23 cellular contexts compared by ENCODE assay signal in genomic region chr22:36299295-36299694, GRCh38. TPM values are rescaled to one million over a fixed set of nuclear protein-coding genes. Genes with fewer than 3 reads are reported as not detected.
DNase-seq lines count a peak whose midpoint lies in the region; ATAC-seq and TF ChIP-seq lines count a peak whose summit lies in the region.
"Had no signal": no experiment of that assay in that cellular context is flagged by ENCODE, and none has a peak within 500 bp of the region (broad histone marks: within the 10 kb centered on the region; RNA-seq: fewer than 3 reads in every experiment).

No MANE protein-coding gene starts in this region.

- DNase-seq in left ventricle myocardium inferior: no peak
- DNase-seq in cardiac septum (ENCODE audit: low spot score): no peak
- DNase-seq in activated T-helper 1 cell treated with anti-CD3 and anti-CD28 coated beads, Interleukin-12 subunit alpha, Interleukin-12 subunit beta, Interleukin-2, Interleukin-4 antibody, amounts not matched to agents 30 ng/mL and 10 ng/mL and 1 ng/mL, durations not matched to agents 14 hours and 24 hours and 36 hours (ENCODE audit: low spot score): no peak
- DNase-seq in right lobe of liver: no peak
- no peak for DNase-seq in tibial artery
- no peak for DNase-seq in NCI-H524 treated with DMSO at 0.1 percent for 48 hours (lab: John Stamatoyannopoulos, UW)
- DNase-seq in head of caudate nucleus: no peak
- DNase-seq in HEK293T (ENCODE audit: extremely low spot score): no peak
- DNase-seq: activated CD4-positive, alpha-beta T cell treated with anti-CD3 and anti-CD28 coated beads, Interleukin-2, amount 10 ng/mL, durations not matched to agents 24 days and 14 days; activated CD8-positive, alpha-beta memory T cell treated with anti-CD3 and anti-CD28 coated beads, Interleukin-2, amount 50 U/mL, for 48 hours; activated effector memory CD4-positive, alpha-beta T cell treated with anti-CD3 and anti-CD28 coated beads, Interleukin-2, amount 50 U/mL, for 16 hours; CD4-positive, alpha-beta T cell; cerebellar nuclear complex; effector CD4-positive, alpha-beta T cell; foreskin keratinocyte; GOT3; hypothalamus; NCI-H1436; NCI-H510A treated with DMSO at 0.1 percent for 48 hours; nucleus accumbens; stimulated activated CD4-positive, alpha-beta T cell treated with anti-CD3 and anti-CD28 coated beads, Interleukin-4, amount 100 ng/mL, for 4 hours had no signal

- H3K27me3 ChIP-seq in left ventricle myocardium inferior (ENCODE audit: low read depth): no peaks in the 10 kb centered on the region
- no peaks in the 10 kb centered on the region for H3K27me3 ChIP-seq in right lobe of liver
- no peaks in the 10 kb centered on the region for H3K27me3 ChIP-seq in tibial artery
- H3K27me3 ChIP-seq: foreskin keratinocyte, Peyer's patch had no signal

- no peak for ATAC-seq in right lobe of liver
- ATAC-seq: foreskin keratinocyte had no signal

- no peak overlapping the region for H3K4me3 Mint-ChIP-seq in activated T-helper 1 cell treated with anti-CD3 and anti-CD28 coated beads, Interleukin-12 subunit alpha, Interleukin-12 subunit beta, Interleukin-2, Interleukin-4 antibody, amounts not matched to agents 30 ng/mL and 10 ng/mL and 1 ng/mL, durations not matched to agents 14 hours and 24 hours and 36 hours
- H3K4me3 Mint-ChIP-seq: activated CD4-positive, alpha-beta T cell treated with anti-CD3 and anti-CD28 coated beads, Interleukin-2, amount 10 ng/mL, durations not matched to agents 24 days and 14 days; CD4-positive, alpha-beta T cell; T-helper 1 cell treated with Interleukin-12 subunit alpha and Interleukin-12 subunit beta and Interleukin-4 antibody, amounts not matched to agents 30 μg/mL and 1 μg/mL, for 36 hours had no signal

- peak overlapping the region; percentile 55 for H3K27ac Mint-ChIP-seq in activated T-helper 1 cell treated with anti-CD3 and anti-CD28 coated beads, Interleukin-12 subunit alpha, Interleukin-12 subunit beta, Interleukin-2, Interleukin-4 antibody, amounts not matched to agents 30 ng/mL and 10 ng/mL and 1 ng/mL, durations not matched to agents 14 hours and 24 hours and 36 hours
- H3K27ac Mint-ChIP-seq: activated CD4-positive, alpha-beta T cell treated with anti-CD3 and anti-CD28 coated beads, Interleukin-2, amount 10 ng/mL, durations not matched to agents 24 days and 14 days; CD4-positive, alpha-beta T cell; T-helper 1 cell treated with Interleukin-12 subunit alpha and Interleukin-12 subunit beta and Interleukin-4 antibody, amounts not matched to agents 30 μg/mL and 1 μg/mL, for 36 hours had no signal

- peaks cover 100% of the 10 kb centered on the region for H3K36me3 ChIP-seq in left ventricle myocardium inferior
- H3K36me3 ChIP-seq in right lobe of liver: peaks cover 52 to 97% (median 73%) of the 10 kb centered on the region in 4 donors
- peaks cover 100% of the 10 kb centered on the region in 3 donors for H3K36me3 ChIP-seq in tibial artery

- peaks cover 10% of the 10 kb centered on the region for H3K4me1 ChIP-seq in left ventricle myocardium inferior
- peaks cover 0 to 20% (median 6%) of the 10 kb centered on the region in 4 donors for H3K4me1 ChIP-seq in right lobe of liver
- H3K4me1 ChIP-seq in tibial artery: peaks cover 0 to 7% (median 0%) of the 10 kb centered on the region in 4 donors
- H3K4me1 ChIP-seq: foreskin keratinocyte had no signal

- no peaks in the 10 kb centered on the region for H3K27me3 Mint-ChIP-seq in activated T-helper 1 cell treated with anti-CD3 and anti-CD28 coated beads, Interleukin-12 subunit alpha, Interleukin-12 subunit beta, Interleukin-2, Interleukin-4 antibody, amounts not matched to agents 30 ng/mL and 10 ng/mL and 1 ng/mL, durations not matched to agents 14 hours and 24 hours and 36 hours (ENCODE audit: insufficient read depth)
- H3K27me3 Mint-ChIP-seq: activated CD4-positive, alpha-beta T cell treated with anti-CD3 and anti-CD28 coated beads, Interleukin-2, amount 10 ng/mL, durations not matched to agents 24 days and 14 days; CD4-positive, alpha-beta T cell had no signal

- TF ChIP-seq CTCF in left ventricle myocardium inferior (IDR thresholded peaks at IDR 0.05; ENCODE audit: borderline replicate concordance) (no peak), right lobe of liver (IDR thresholded peaks at IDR 0.05) (no peak), tibial artery (IDR thresholded peaks at IDR 0.05) (no peak)

- H3K36me3 Mint-ChIP-seq in activated T-helper 1 cell treated with anti-CD3 and anti-CD28 coated beads, Interleukin-12 subunit alpha, Interleukin-12 subunit beta, Interleukin-2, Interleukin-4 antibody, amounts not matched to agents 30 ng/mL and 10 ng/mL and 1 ng/mL, durations not matched to agents 14 hours and 24 hours and 36 hours (ENCODE audit: low read depth): peaks cover 44% of the 10 kb centered on the region

- intact Hi-C loops in left ventricle myocardium inferior (cut with micrococcal nuclease): no loop called here
- intact Hi-C loops in cardiac septum (cut with DNase I): no loop called here
- intact Hi-C loops in activated T-helper 1 cell treated with anti-CD3 and anti-CD28 coated beads, Interleukin-12 subunit alpha, Interleukin-12 subunit beta, Interleukin-2, Interleukin-4 antibody, amounts not matched to agents 30 ng/mL and 10 ng/mL and 1 ng/mL, durations not matched to agents 14 hours and 24 hours and 36 hours (cut with micrococcal nuclease): no loop called here
- intact Hi-C loops in right lobe of liver (cut with DNase I): loop anchor here in 1 of 2 donors (5.0 kb wide), 1 partner anchor 173 kb away; no protein-coding TSS in a partner anchor
- intact Hi-C loops in tibial artery (cut with DNase I; ENCODE audit: low total_unique reads): no loop called here
- intact Hi-C loops in head of caudate nucleus (cut with DNase I): no loop called here

- TF ChIP-seq POLR2A in right lobe of liver (IDR thresholded peaks at IDR 0.05): no peak

- peak overlapping the region; percentile 32 for H3K27ac ChIP-seq in left ventricle myocardium inferior (replicated peaks)
- peak overlapping the region in 2 of 3 donors; percentile 29 to 51 for H3K27ac ChIP-seq in right lobe of liver
- H3K27ac ChIP-seq in tibial artery: peak overlapping the region; percentile 12 to 45
- H3K27ac ChIP-seq: foreskin keratinocyte, Peyer's patch had no signal

- H3K9me3 ChIP-seq in left ventricle myocardium inferior (replicated peaks): no peaks in the 10 kb centered on the region
- H3K9me3 ChIP-seq in right lobe of liver: no peaks in the 10 kb centered on the region
- no peaks in the 10 kb centered on the region for H3K9me3 ChIP-seq in tibial artery
- H3K9me3 ChIP-seq: Peyer's patch had no signal

- H3K4me3 ChIP-seq in left ventricle myocardium inferior: no peak overlapping the region
- no peak overlapping the region for H3K4me3 ChIP-seq in right lobe of liver
- H3K4me3 ChIP-seq in tibial artery: no peak overlapping the region
- H3K4me3 ChIP-seq: Peyer's patch had no signal

- H3K4me1 Mint-ChIP-seq in activated T-helper 1 cell treated with anti-CD3 and anti-CD28 coated beads, Interleukin-12 subunit alpha, Interleukin-12 subunit beta, Interleukin-2, Interleukin-4 antibody, amounts not matched to agents 30 ng/mL and 10 ng/mL and 1 ng/mL, durations not matched to agents 14 hours and 24 hours and 36 hours (ENCODE audit: low read depth): peaks cover 6% of the 10 kb centered on the region

- no peaks in the 10 kb centered on the region for H3K9me3 Mint-ChIP-seq in activated T-helper 1 cell treated with anti-CD3 and anti-CD28 coated beads, Interleukin-12 subunit alpha, Interleukin-12 subunit beta, Interleukin-2, Interleukin-4 antibody, amounts not matched to agents 30 ng/mL and 10 ng/mL and 1 ng/mL, durations not matched to agents 14 hours and 24 hours and 36 hours
- H3K9me3 Mint-ChIP-seq: activated CD4-positive, alpha-beta T cell treated with anti-CD3 and anti-CD28 coated beads, Interleukin-2, amount 10 ng/mL, durations not matched to agents 24 days and 14 days; CD4-positive, alpha-beta T cell; T-helper 1 cell treated with Interleukin-12 subunit alpha and Interleukin-12 subunit beta and Interleukin-4 antibody, amounts not matched to agents 30 μg/mL and 1 μg/mL, for 36 hours had no signal

- WGBS in right lobe of liver (ENCODE audit: insufficient coverage, low coverage, low lambda C conversion rate, missing lambda C conversion rate): no CpG with 5 or more reads among the region's 14 CpGs

- CTCF ChIA-PET in HEK293T (lab: Yijun Ruan, JAX): interaction anchor here (2.5 kb wide), 1 partner anchor 171 kb away, joined by 11 read pairs; no protein-coding TSS in a partner anchor

- POLR2A ChIA-PET in HEK293T (lab: Yijun Ruan, JAX): no interaction called here

TF ChIP-seq in HEK293T, 16 proteins besides CTCF, POLR2A, EP300 and RAD21:
- TF ChIP-seq ARNT (IDR thresholded peaks at IDR 0.05): no peak
- TF ChIP-seq ELF4 (IDR thresholded peaks at IDR 0.05): no peak
- TF ChIP-seq SUZ12 (IDR thresholded peaks at IDR 0.05): no peak

RNA-seq across cellular contexts. Expression of gene APOL1, which starts 46.4 kb away (rescaled TPM):
- total RNA-seq in left ventricle myocardium inferior (15.2 TPM), cardiac septum (25.6 TPM), right lobe of liver (100 to 1,000 TPM in 5 of 6 experiments, 10 to 100 TPM in 1; 85.1 to 299 (median 119) TPM)
- 36.7 and 37.1 TPM in 2 replicates for total RNA-seq in activated T-helper 1 cell treated with anti-CD3 and anti-CD28 coated beads, Interleukin-12 subunit alpha, Interleukin-12 subunit beta, Interleukin-2, Interleukin-4 antibody, amounts not matched to agents 30 ng/mL and 10 ng/mL and 1 ng/mL, durations not matched to agents 14 hours and 24 hours and 36 hours

RNA-seq across cellular contexts. Expression of gene APOL2, which starts 60.0 kb away (rescaled TPM):
- 69.6 TPM for total RNA-seq in left ventricle myocardium inferior
- 47.9 TPM for total RNA-seq in cardiac septum
- 54.4 and 62.2 TPM in 2 replicates for total RNA-seq in activated T-helper 1 cell treated with anti-CD3 and anti-CD28 coated beads, Interleukin-12 subunit alpha, Interleukin-12 subunit beta, Interleukin-2, Interleukin-4 antibody, amounts not matched to agents 30 ng/mL and 10 ng/mL and 1 ng/mL, durations not matched to agents 14 hours and 24 hours and 36 hours
- total RNA-seq in right lobe of liver: 100 to 1,000 TPM in 1 of 6 experiments, 10 to 100 TPM in 5; 40.8 to 121 (median 57.5) TPM
